Comparison of ENCODE assay signal across 1 cellular context in genomic region chr9:123926986-123927385, GRCh38.
TF ChIP-seq lines count a peak whose summit lies in the region.

No MANE protein-coding gene starts in this region.

TF ChIP-seq in GM23338, 12 proteins besides CTCF, POLR2A, EP300 and RAD21:
- TF ChIP-seq, protein P1, sequence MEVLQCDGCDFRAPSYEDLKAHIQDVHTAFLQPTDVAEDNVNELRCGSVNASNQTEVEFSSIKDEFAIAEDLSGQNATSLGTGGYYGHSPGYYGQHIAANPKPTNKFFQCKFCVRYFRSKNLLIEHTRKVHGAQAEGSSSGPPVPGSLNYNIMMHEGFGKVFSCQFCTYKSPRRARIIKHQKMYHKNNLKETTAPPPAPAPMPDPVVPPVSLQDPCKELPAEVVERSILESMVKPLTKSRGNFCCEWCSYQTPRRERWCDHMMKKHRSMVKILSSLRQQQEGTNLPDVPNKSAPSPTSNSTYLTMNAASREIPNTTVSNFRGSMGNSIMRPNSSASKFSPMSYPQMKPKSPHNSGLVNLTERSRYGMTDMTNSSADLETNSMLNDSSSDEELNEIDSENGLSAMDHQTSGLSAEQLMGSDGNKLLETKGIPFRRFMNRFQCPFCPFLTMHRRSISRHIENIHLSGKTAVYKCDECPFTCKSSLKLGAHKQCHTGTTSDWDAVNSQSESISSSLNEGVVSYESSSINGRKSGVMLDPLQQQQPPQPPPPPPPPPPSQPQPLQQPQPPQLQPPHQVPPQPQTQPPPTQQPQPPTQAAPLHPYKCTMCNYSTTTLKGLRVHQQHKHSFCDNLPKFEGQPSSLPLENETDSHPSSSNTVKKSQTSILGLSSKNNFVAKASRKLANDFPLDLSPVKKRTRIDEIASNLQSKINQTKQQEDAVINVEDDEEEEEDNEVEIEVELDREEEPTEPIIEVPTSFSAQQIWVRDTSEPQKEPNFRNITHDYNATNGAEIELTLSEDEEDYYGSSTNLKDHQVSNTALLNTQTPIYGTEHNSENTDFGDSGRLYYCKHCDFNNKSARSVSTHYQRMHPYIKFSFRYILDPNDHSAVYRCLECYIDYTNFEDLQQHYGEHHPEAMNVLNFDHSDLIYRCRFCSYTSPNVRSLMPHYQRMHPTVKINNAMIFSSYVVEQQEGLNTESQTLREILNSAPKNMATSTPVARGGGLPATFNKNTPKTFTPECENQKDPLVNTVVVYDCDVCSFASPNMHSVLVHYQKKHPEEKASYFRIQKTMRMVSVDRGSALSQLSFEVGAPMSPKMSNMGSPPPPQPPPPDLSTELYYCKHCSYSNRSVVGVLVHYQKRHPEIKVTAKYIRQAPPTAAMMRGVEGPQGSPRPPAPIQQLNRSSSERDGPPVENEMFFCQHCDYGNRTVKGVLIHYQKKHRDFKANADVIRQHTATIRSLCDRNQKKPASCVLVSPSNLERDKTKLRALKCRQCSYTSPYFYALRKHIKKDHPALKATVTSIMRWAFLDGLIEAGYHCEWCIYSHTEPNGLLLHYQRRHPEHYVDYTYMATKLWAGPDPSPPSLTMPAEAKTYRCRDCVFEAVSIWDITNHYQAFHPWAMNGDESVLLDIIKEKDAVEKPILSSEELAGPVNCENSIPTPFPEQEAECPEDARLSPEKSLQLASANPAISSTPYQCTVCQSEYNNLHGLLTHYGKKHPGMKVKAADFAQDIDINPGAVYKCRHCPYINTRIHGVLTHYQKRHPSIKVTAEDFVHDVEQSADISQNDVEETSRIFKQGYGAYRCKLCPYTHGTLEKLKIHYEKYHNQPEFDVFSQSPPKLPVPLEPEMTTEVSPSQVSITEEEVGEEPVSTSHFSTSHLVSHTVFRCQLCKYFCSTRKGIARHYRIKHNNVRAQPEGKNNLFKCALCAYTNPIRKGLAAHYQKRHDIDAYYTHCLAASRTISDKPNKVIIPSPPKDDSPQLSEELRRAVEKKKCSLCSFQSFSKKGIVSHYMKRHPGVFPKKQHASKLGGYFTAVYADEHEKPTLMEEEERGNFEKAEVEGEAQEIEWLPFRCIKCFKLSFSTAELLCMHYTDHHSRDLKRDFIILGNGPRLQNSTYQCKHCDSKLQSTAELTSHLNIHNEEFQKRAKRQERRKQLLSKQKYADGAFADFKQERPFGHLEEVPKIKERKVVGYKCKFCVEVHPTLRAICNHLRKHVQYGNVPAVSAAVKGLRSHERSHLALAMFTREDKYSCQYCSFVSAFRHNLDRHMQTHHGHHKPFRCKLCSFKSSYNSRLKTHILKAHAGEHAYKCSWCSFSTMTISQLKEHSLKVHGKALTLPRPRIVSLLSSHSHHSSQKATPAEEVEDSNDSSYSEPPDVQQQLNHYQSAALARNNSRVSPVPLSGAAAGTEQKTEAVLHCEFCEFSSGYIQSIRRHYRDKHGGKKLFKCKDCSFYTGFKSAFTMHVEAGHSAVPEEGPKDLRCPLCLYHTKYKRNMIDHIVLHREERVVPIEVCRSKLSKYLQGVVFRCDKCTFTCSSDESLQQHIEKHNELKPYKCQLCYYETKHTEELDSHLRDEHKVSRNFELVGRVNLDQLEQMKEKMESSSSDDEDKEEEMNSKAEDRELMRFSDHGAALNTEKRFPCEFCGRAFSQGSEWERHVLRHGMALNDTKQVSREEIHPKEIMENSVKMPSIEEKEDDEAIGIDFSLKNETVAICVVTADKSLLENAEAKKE (CRISPR knock-in tag; IDR thresholded peaks at IDR 0.05), result no peak
- TF ChIP-seq NANOG (IDR thresholded peaks at IDR 0.05; ENCODE audit: borderline replicate concordance), result no peak
- no peak for TF ChIP-seq ZNF114 (CRISPR knock-in tag; IDR thresholded peaks at IDR 0.05)
- TF ChIP-seq CREB1 (CRISPR knock-in tag; IDR thresholded peaks at IDR 0.05; ENCODE audit: low read depth), result no peak
- TF ChIP-seq STAT1 (IDR thresholded peaks at IDR 0.05; ENCODE audit: unreplicated experiment), result no peak
- TF ChIP-seq ZNF331 (CRISPR knock-in tag; IDR thresholded peaks at IDR 0.05; ENCODE audit: low read depth), result no peak
- TF ChIP-seq EZH2 (IDR thresholded peaks at IDR 0.05; ENCODE audit: low read depth, unreplicated experiment), result no peak
- no peak for TF ChIP-seq JUNB (IDR thresholded peaks at IDR 0.05; ENCODE audit: unreplicated experiment)
- TF ChIP-seq, protein P2, sequence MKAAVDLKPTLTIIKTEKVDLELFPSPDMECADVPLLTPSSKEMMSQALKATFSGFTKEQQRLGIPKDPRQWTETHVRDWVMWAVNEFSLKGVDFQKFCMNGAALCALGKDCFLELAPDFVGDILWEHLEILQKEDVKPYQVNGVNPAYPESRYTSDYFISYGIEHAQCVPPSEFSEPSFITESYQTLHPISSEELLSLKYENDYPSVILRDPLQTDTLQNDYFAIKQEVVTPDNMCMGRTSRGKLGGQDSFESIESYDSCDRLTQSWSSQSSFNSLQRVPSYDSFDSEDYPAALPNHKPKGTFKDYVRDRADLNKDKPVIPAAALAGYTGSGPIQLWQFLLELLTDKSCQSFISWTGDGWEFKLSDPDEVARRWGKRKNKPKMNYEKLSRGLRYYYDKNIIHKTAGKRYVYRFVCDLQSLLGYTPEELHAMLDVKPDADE (IDR thresholded peaks at IDR 0.05), result no peak
- TF ChIP-seq POLR2AphosphoS5 (IDR thresholded peaks at IDR 0.05; ENCODE audit: low read depth), result no peak
- no peak for TF ChIP-seq EZH2phosphoT487 (IDR thresholded peaks at IDR 0.05; ENCODE audit: unreplicated experiment)
- TF ChIP-seq REST (IDR thresholded peaks at IDR 0.05; ENCODE audit: unreplicated experiment), result no peak
TF ChIP-seq in GM23338: peak in this region for 0.
